Comparison of ENCODE assay signal across 28 cellular contexts in the genomic region with DNA sequence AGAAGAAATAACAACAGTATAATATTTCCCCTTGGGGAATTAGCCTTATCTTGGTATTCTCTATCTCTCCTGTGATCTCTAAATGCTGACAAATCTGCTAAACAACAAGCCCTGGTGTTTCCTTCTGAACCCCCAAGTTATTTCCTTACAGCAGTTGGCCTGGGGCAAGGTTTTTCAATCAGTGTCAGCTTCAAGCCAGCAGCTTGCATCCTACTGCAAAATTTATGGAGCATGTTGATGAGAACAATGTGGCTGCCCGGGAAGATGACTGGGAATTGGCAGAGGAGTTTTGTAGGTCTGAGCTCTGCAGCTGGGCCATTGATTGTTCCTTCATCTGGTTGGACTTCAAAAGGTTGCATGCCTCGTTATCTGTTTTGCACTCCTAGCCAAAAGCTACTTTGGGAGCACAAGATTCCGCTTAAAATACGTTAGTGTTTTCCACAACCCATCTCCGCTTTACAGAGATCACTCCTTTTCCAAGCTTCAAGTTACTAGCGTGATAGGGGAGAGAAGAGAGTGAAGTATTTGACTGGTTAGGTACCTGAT.
DNase-seq lines count a peak whose midpoint lies in the region; ATAC-seq lines count a peak whose summit lies in the region.
"Had no signal": no experiment of that assay in that cellular context is flagged by ENCODE, and none has a peak within 500 bp of the region (broad histone marks: within the 10 kb centered on the region; RNA-seq: fewer than 3 reads in every experiment).

No MANE protein-coding gene starts in this region.

- peak overlapping the region; percentile 28 for H4K8ac ChIP-seq in mesenchymal stem cell (ENCODE audit: low read length)

- H2BK120ac ChIP-seq in mesenchymal stem cell (ENCODE audit: low read depth, low read length): no peak overlapping the region

- ATAC-seq in stimulated activated naive CD8-positive, alpha-beta T cell treated with anti-CD3 and anti-CD28 coated beads, Interleukin-15, Interleukin-2, amounts not matched to agents 100 U/mL and 50 U/mL, for 24 hours: no peak
- ATAC-seq in HG03565 (IDR thresholded peaks at IDR 0.05; ENCODE audit: unreplicated experiment): no peak
- no peak for ATAC-seq in HG03280 (IDR thresholded peaks at IDR 0.05; ENCODE audit: unreplicated experiment)
- ATAC-seq: activated T-cell treated with anti-CD3 and anti-CD28 coated beads, Interleukin-2, amount 50 U/mL, for 4 hours; gastrocnemius medialis; HCT116; psoas muscle; SK-N-SH treated with all-trans-retinoic acid at 6 μM for 48 hours had no signal

- H3K79me1 ChIP-seq in mesenchymal stem cell (replicated peaks; ENCODE audit: low read length, poor library complexity, severe bottlenecking): no peaks in the 10 kb centered on the region

- no peak overlapping the region for H3K9ac ChIP-seq in mesenchymal stem cell (ENCODE audit: low read length)

- H2BK12ac ChIP-seq in mesenchymal stem cell (ENCODE audit: low read length in 2 of 2): no peak overlapping the region

- H3K36me3 ChIP-seq in mesenchymal stem cell (ENCODE audit: control insufficient read depth in 1 of 2, insufficient read depth in 2 of 2, low read depth in 1 of 2, low read length in 2 of 2): no peaks in the 10 kb centered on the region
- H3K36me3 ChIP-seq: gastrocnemius medialis, stomach, transverse colon had no signal

- no peak overlapping the region for H4K91ac ChIP-seq in mesenchymal stem cell (ENCODE audit: low read length)

- no peaks in the 10 kb centered on the region for H3K4me1 ChIP-seq in mesenchymal stem cell (ENCODE audit: control insufficient read depth, insufficient read depth, low read depth, low read length)
- H3K4me1 ChIP-seq: gastrocnemius medialis, psoas muscle, stomach, transverse colon had no signal

- H3K18ac ChIP-seq in mesenchymal stem cell (ENCODE audit: low read depth in 1 of 2, low read length in 2 of 2): peak overlapping the region in 1 of 2 experiments; percentile 33

- no peak overlapping the region for H3K4me3 ChIP-seq in mesenchymal stem cell (ENCODE audit: insufficient read depth in 1 of 2, low read depth in 1 of 2, low read length in 2 of 2)
- H3K4me3 ChIP-seq: dorsolateral prefrontal cortex, gastrocnemius medialis, psoas muscle, stomach, transverse colon had no signal

- H2BK5ac ChIP-seq in mesenchymal stem cell (ENCODE audit: low read depth, low read length, poor library complexity, severe bottlenecking): no peak overlapping the region

- H3K23ac ChIP-seq in mesenchymal stem cell (ENCODE audit: low read length in 2 of 2): no peak overlapping the region

- no peaks in the 10 kb centered on the region for H3K9me3 ChIP-seq in mesenchymal stem cell (ENCODE audit: control insufficient read depth, low read length)
- H3K9me3 ChIP-seq: gastrocnemius medialis, psoas muscle, stomach, transverse colon had no signal

- no peak overlapping the region for H3K4me2 ChIP-seq in mesenchymal stem cell (ENCODE audit: low read length, poor library complexity, severe bottlenecking)

- no peak overlapping the region for H3K27ac ChIP-seq in mesenchymal stem cell (ENCODE audit: low read length, poor library complexity, severe bottlenecking)
- H3K27ac ChIP-seq: 22Rv1, dorsolateral prefrontal cortex, gastrocnemius medialis, psoas muscle, stomach, transverse colon had no signal

- no peak overlapping the region for H3K4ac ChIP-seq in mesenchymal stem cell (ENCODE audit: low read depth in 1 of 2, low read length in 2 of 2)

- no peak overlapping the region for H2AFZ ChIP-seq in mesenchymal stem cell (ENCODE audit: low read depth, low read length)

- H3K14ac ChIP-seq in mesenchymal stem cell (ENCODE audit: low read length in 2 of 2): no peak overlapping the region

- WGBS in mesenchymal stem cell: 55% methylated on average over 4 of the region's 6 CpGs

- no peak overlapping the region for H2AK5ac ChIP-seq in mesenchymal stem cell (ENCODE audit: low read length, severe bottlenecking)

- DNase-seq in NCI-H2081 (lab: John Stamatoyannopoulos, UW) (peak; percentile 25 to 55), NCI-H2081 treated with DMSO at 0.1 percent for 48 hours (lab: John Stamatoyannopoulos, UW) (no peak), T1000 (lab: John Stamatoyannopoulos, UW) (peak; percentile 49), mesenchymal stem cell (no peak), medulla oblongata (ENCODE audit: extremely low spot score) (no peak)
- no peak for DNase-seq in stimulated activated naive CD8-positive, alpha-beta T cell treated with anti-CD3 and anti-CD28 coated beads, Interleukin-15, Interleukin-2, amounts not matched to agents 100 U/mL and 50 U/mL, for 24 hours
- DNase-seq: activated CD8-positive, alpha-beta memory T cell treated with anti-CD3 and anti-CD28 coated beads for 24 hours; activated naive CD4-positive, alpha-beta T cell treated with anti-CD3 and anti-CD28 coated beads for 36 hours; activated T-cell treated with anti-CD3 and anti-CD28 coated beads, Interleukin-2, amount 50 U/mL, for 4 hours; central memory CD4-positive, alpha-beta T cell; COR-L47; DMS79 treated with DMSO at 0.1 percent for 48 hours; dorsolateral prefrontal cortex; erythroblast; gastrocnemius medialis; midbrain; NCI-H1436; NK-92 treated with Interleukin-12 subunit alpha and Interleukin-12 subunit beta, amount 100 ng/mL, for 24 hours; psoas muscle; RPMI8226; stimulated activated CD4-positive, alpha-beta T cell treated with anti-CD3 and anti-CD28 coated beads, Interleukin-4, amount 100 ng/mL, for 1 hour; stomach; transverse colon had no signal

- no peaks in the 10 kb centered on the region for H3K27me3 ChIP-seq in mesenchymal stem cell (ENCODE audit: control insufficient read depth in 1 of 2, insufficient read depth in 1 of 2, low read length in 2 of 2)
- H3K27me3 ChIP-seq: gastrocnemius medialis, stomach, transverse colon had no signal

- no peak overlapping the region for H2BK15ac ChIP-seq in mesenchymal stem cell (ENCODE audit: low read depth, poor library complexity, severe bottlenecking)

Comparison
In these comparisons a context has a peak if more than half of its experiments do, and no peak if none do; other contexts are left out.
1. DNase-seq: peak in NCI-H2081 (2 of 2) and T1000 (single experiment); none in NCI-H2081 treated with DMSO at 0.1 percent for 48 hours (single experiment), mesenchymal stem cell (single experiment), stimulated activated naive CD8-positive, alpha-beta T cell treated with anti-CD3 and anti-CD28 coated beads, Interleukin-15, Interleukin-2, amounts not matched to agents 100 U/mL and 50 U/mL, for 24 hours (single experiment) and medulla oblongata (single experiment).